Comparison of ENCODE assay signal across 9 cellular contexts in the genomic region with DNA sequence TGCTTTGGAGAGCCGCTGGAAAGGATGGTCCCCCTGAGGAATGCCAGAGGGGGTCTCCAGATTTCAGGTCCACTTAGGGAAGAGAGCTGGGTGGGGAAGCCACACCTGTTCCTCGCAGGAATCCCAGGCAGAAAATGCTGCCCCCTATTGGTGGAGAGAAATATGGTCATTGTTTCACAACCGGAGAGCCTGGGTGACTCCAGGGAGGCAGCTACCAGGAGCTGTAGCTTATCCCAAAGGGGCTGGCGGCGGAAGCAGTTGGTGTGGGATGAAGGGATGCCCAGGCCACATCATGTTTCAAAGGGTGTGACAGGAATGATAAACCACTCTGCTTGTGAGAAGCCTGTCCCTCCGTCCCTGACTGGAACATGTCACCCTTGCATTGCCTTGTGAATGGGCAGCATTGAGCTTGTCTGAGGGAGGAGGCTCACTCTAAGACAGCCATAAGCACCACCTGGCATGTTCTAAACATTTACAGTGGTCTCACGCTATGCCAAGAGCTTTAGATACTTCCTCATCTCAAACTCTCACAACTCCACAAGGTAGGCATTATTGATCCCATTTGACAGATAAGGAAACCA. TPM values are rescaled to one million over a fixed set of nuclear protein-coding genes. Genes with fewer than 3 reads are reported as not detected.
DNase-seq lines count a peak whose midpoint lies in the region; ATAC-seq, FAIRE-seq and TF ChIP-seq lines count a peak whose summit lies in the region.
"Had no signal": no experiment of that assay in that cellular context is flagged by ENCODE, and none has a peak within 500 bp of the region (broad histone marks: within the 10 kb centered on the region; RNA-seq: fewer than 3 reads in every experiment).

No MANE protein-coding gene starts in this region.

- H3K27me3 ChIP-seq in left lung: no peaks in the 10 kb centered on the region
- no peaks in the 10 kb centered on the region for H3K27me3 ChIP-seq in effector memory CD4-positive, alpha-beta T cell (replicated peaks; ENCODE audit: control insufficient read depth, insufficient read depth, low read length, poor library complexity, severe bottlenecking)

- peak; percentile 69 for TF ChIP-seq CTCF in C4-2B (conservative IDR thresholded peaks at IDR 0.05)
- TF ChIP-seq CTCF in activated CD8-positive, alpha-beta T cell treated with anti-CD3 and anti-CD28 coated beads for 36 hours (IDR thresholded peaks at IDR 0.05): peak; percentile 95
- peak in 1 of 2 donors; percentile 29 for TF ChIP-seq CTCF in left lung (IDR thresholded peaks at IDR 0.05)

- POLR2A ChIA-PET in activated CD8-positive, alpha-beta T cell treated with anti-CD3 and anti-CD28 coated beads for 36 hours (lab: Charles Lee): interaction anchor here (1.2 kb wide), 1 partner anchor 10 kb away, joined by 3 read pairs; no protein-coding TSS in a partner anchor

- CTCF ChIA-PET in activated CD8-positive, alpha-beta T cell treated with anti-CD3 and anti-CD28 coated beads for 36 hours (lab: Charles Lee): interaction anchor here (0.6 to 2.3 kb wide), 17 partner anchors 10 to 109 kb away, joined by 3 to 29 read pairs (median 4); no protein-coding TSS in a partner anchor

- DNase-seq in GM19240 (ENCODE audit: insufficient read length, low spot score) (peak; percentile 10), left lung (no peak), frontal cortex (ENCODE audit: low spot score in 2 of 2) (no peak), NCI-H446 (lab: John Stamatoyannopoulos, UW) (no peak)
- peak; percentile 12 for DNase-seq in activated CD8-positive, alpha-beta T cell treated with anti-CD3 and anti-CD28 coated beads for 36 hours
- no peak for DNase-seq in activated T-helper 2 cell treated with anti-CD3 and anti-CD28 coated beads, Interferon-gamma antibody, Interleukin-2, Interleukin-4, amounts not matched to agents 10 μg/mL and 5 μg/mL and 100 μg/mL, durations not matched to agents 14 hours and 24 hours and 36 hours (ENCODE audit: low spot score)
- DNase-seq in effector memory CD4-positive, alpha-beta T cell: no peak
- DNase-seq: effector CD8-positive, alpha-beta T cell had no signal

- H3K27ac ChIP-seq in C4-2B (no peak overlapping the region), left lung (no peak overlapping the region)
- no peak overlapping the region for H3K27ac ChIP-seq in effector memory CD4-positive, alpha-beta T cell (ENCODE audit: insufficient read depth, low read length, poor library complexity, severe bottlenecking)

- H3K36me3 Mint-ChIP-seq in activated CD8-positive, alpha-beta T cell treated with anti-CD3 and anti-CD28 coated beads for 36 hours (ENCODE audit: low read depth): no peaks in the 10 kb centered on the region
- no peaks in the 10 kb centered on the region for H3K36me3 Mint-ChIP-seq in activated T-helper 2 cell treated with anti-CD3 and anti-CD28 coated beads, Interferon-gamma antibody, Interleukin-2, Interleukin-4, amounts not matched to agents 10 μg/mL and 5 μg/mL and 100 μg/mL, durations not matched to agents 14 hours and 24 hours and 36 hours (ENCODE audit: low read depth)

- H3K4me1 ChIP-seq in left lung: no peaks in the 10 kb centered on the region
- H3K4me1 ChIP-seq in effector memory CD4-positive, alpha-beta T cell (ENCODE audit: control insufficient read depth, insufficient read depth, low read length, poor library complexity, severe bottlenecking): no peaks in the 10 kb centered on the region

- no peak for FAIRE-seq in frontal cortex (lab: Jason Lieb, UNC)

- intact Hi-C loops in activated CD8-positive, alpha-beta T cell treated with anti-CD3 and anti-CD28 coated beads for 36 hours (cut with micrococcal nuclease): loop anchor here (10.0 kb wide), 1 partner anchor 107 kb away; no protein-coding TSS in a partner anchor
- intact Hi-C loops in left lung (cut with DNase I): no loop called here
- intact Hi-C loops in activated T-helper 2 cell treated with anti-CD3 and anti-CD28 coated beads, Interferon-gamma antibody, Interleukin-2, Interleukin-4, amounts not matched to agents 10 μg/mL and 5 μg/mL and 100 μg/mL, durations not matched to agents 14 hours and 24 hours and 36 hours (cut with micrococcal nuclease): no loop called here

- H3K4me3 Mint-ChIP-seq in activated CD8-positive, alpha-beta T cell treated with anti-CD3 and anti-CD28 coated beads for 36 hours: no peak overlapping the region
- no peak overlapping the region for H3K4me3 Mint-ChIP-seq in activated T-helper 2 cell treated with anti-CD3 and anti-CD28 coated beads, Interferon-gamma antibody, Interleukin-2, Interleukin-4, amounts not matched to agents 10 μg/mL and 5 μg/mL and 100 μg/mL, durations not matched to agents 14 hours and 24 hours and 36 hours (ENCODE audit: low read depth)

- no peaks in the 10 kb centered on the region for H3K9me3 Mint-ChIP-seq in activated CD8-positive, alpha-beta T cell treated with anti-CD3 and anti-CD28 coated beads for 36 hours
- H3K9me3 Mint-ChIP-seq in activated T-helper 2 cell treated with anti-CD3 and anti-CD28 coated beads, Interferon-gamma antibody, Interleukin-2, Interleukin-4, amounts not matched to agents 10 μg/mL and 5 μg/mL and 100 μg/mL, durations not matched to agents 14 hours and 24 hours and 36 hours: no peaks in the 10 kb centered on the region

- peaks cover 3% of the 10 kb centered on the region for H3K4me1 Mint-ChIP-seq in activated CD8-positive, alpha-beta T cell treated with anti-CD3 and anti-CD28 coated beads for 36 hours (ENCODE audit: low read depth)
- peaks cover 7% of the 10 kb centered on the region for H3K4me1 Mint-ChIP-seq in activated T-helper 2 cell treated with anti-CD3 and anti-CD28 coated beads, Interferon-gamma antibody, Interleukin-2, Interleukin-4, amounts not matched to agents 10 μg/mL and 5 μg/mL and 100 μg/mL, durations not matched to agents 14 hours and 24 hours and 36 hours (ENCODE audit: low read depth)

- H3K4me3 ChIP-seq in left lung: no peak overlapping the region
- H3K4me3 ChIP-seq in effector memory CD4-positive, alpha-beta T cell (ENCODE audit: insufficient read depth, low read depth, low read length, poor library complexity, severe bottlenecking): no peak overlapping the region

- no peak for ATAC-seq in activated CD8-positive, alpha-beta T cell treated with anti-CD3 and anti-CD28 coated beads for 36 hours
- peak; percentile 29 for ATAC-seq in left lung

- H3K36me3 ChIP-seq in left lung: no peaks in the 10 kb centered on the region
- no peaks in the 10 kb centered on the region for H3K36me3 ChIP-seq in effector memory CD4-positive, alpha-beta T cell (ENCODE audit: control insufficient read depth, insufficient read depth, low read length)

- H3K9me3 ChIP-seq in left lung: no peaks in the 10 kb centered on the region
- H3K9me3 ChIP-seq in effector memory CD4-positive, alpha-beta T cell (ENCODE audit: control insufficient read depth, low read length): no peaks in the 10 kb centered on the region

- H3K27ac Mint-ChIP-seq in activated CD8-positive, alpha-beta T cell treated with anti-CD3 and anti-CD28 coated beads for 36 hours: no peak overlapping the region
- no peak overlapping the region for H3K27ac Mint-ChIP-seq in activated T-helper 2 cell treated with anti-CD3 and anti-CD28 coated beads, Interferon-gamma antibody, Interleukin-2, Interleukin-4, amounts not matched to agents 10 μg/mL and 5 μg/mL and 100 μg/mL, durations not matched to agents 14 hours and 24 hours and 36 hours

- H3K27me3 Mint-ChIP-seq in activated CD8-positive, alpha-beta T cell treated with anti-CD3 and anti-CD28 coated beads for 36 hours: no peaks in the 10 kb centered on the region
- no peaks in the 10 kb centered on the region for H3K27me3 Mint-ChIP-seq in activated T-helper 2 cell treated with anti-CD3 and anti-CD28 coated beads, Interferon-gamma antibody, Interleukin-2, Interleukin-4, amounts not matched to agents 10 μg/mL and 5 μg/mL and 100 μg/mL, durations not matched to agents 14 hours and 24 hours and 36 hours (ENCODE audit: low read depth)

RNA-seq across cellular contexts. Expression of gene POMGNT2, which starts 34.5 kb away (rescaled TPM):
- 10 to 100 TPM; 11.9 to 12.0 TPM for total RNA-seq in activated CD8-positive, alpha-beta T cell treated with anti-CD3 and anti-CD28 coated beads for 36 hours
- total RNA-seq in left lung: 10 to 100 TPM; 15.3 to 15.5 TPM
- 3.9 and 4.1 TPM in 2 replicates for total RNA-seq in activated T-helper 2 cell treated with anti-CD3 and anti-CD28 coated beads, Interferon-gamma antibody, Interleukin-2, Interleukin-4, amounts not matched to agents 10 μg/mL and 5 μg/mL and 100 μg/mL, durations not matched to agents 14 hours and 24 hours and 36 hours
- total RNA-seq in frontal cortex: 18.8 TPM

Comparison
In these comparisons a context has a peak if more than half of its experiments do, and no peak if none do; other contexts are left out.
1. DNase-seq: peak in GM19240 (single experiment) and activated CD8-positive, alpha-beta T cell treated with anti-CD3 and anti-CD28 coated beads for 36 hours (single experiment); none in left lung (0 of 2), activated T-helper 2 cell treated with anti-CD3 and anti-CD28 coated beads, Interferon-gamma antibody, Interleukin-2, Interleukin-4, amounts not matched to agents 10 μg/mL and 5 μg/mL and 100 μg/mL, durations not matched to agents 14 hours and 24 hours and 36 hours (single experiment), effector memory CD4-positive, alpha-beta T cell (0 of 3), frontal cortex (0 of 2) and NCI-H446 (0 of 2).